In genomic region chr2:200471928-200472645, GRCh38 we compare ENCODE assay signal across 1 cellular context.
TF ChIP-seq lines count a peak whose summit lies in the region.

No MANE protein-coding gene starts in this region.

TF ChIP-seq in HepG2, 621 proteins besides CTCF, POLR2A, EP300 and RAD21 (continued from another document):
- TF ChIP-seq CERS6 (CRISPR knock-in tag; IDR thresholded peaks at IDR 0.05), result no peak
TF ChIP-seq in HepG2: peak in this region for 1.
